In the genomic region with DNA sequence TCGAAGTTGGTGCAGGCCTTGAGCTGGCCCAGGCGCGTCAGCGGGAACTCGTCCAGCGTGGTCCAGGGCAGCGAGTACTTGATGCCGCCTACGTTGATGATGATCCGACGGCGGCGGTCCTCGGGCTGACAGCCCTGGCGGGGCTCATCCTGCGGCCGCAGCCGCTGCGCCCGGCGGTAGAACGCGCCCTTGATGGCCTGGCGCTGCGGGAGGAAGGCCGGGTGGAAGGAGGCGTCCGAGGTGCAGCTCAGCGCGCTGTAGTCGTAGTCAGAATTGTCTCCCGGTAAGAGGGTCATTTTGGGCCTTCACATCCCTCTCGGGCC, we compare ENCODE assay signal across 31 cellular contexts.
"Had no signal": no experiment of that assay in that cellular context is flagged by ENCODE, and none has a peak within 500 bp of the region (broad histone marks: within the 10 kb centered on the region; RNA-seq: fewer than 3 reads in every experiment).

No MANE protein-coding gene starts in this region.

- H3K36me3 ChIP-seq: adrenal gland, ascending aorta, breast epithelium had no signal

- H3K4me3 ChIP-seq: adrenal gland, ascending aorta, body of pancreas, breast epithelium, cardiac muscle cell had no signal

- H3K9me3 ChIP-seq: adrenal gland, ascending aorta, body of pancreas, breast epithelium had no signal

- DNase-seq: activated effector memory CD4-positive, alpha-beta T cell treated with anti-CD3 and anti-CD28 coated beads, Interleukin-2, amount 50 U/mL, for 16 hours; activated effector memory CD4-positive, alpha-beta T cell treated with Interleukin-2 at 50 U/mL for 16 hours; activated gamma-delta T cell; activated gamma-delta T cell treated with Interleukin-2 at 50 U/mL for 16 hours; activated naive CD4-positive, alpha-beta T cell; activated naive CD4-positive, alpha-beta T cell treated with anti-CD3 and anti-CD28 coated beads for 36 hours; activated naive CD4-positive, alpha-beta T cell treated with anti-CD3 and anti-CD28 coated beads, Interleukin-2, amount 10 ng/mL, durations not matched to agents 7 days and 5 days; activated naive CD4-positive, alpha-beta T cell treated with anti-CD3 and anti-CD28 coated beads, Interleukin-2, amount 50 U/mL, for 16 hours; activated naive CD4-positive, alpha-beta T cell treated with Interleukin-2 at 50 U/mL for 16 hours; activated naive CD8-positive, alpha-beta T cell treated with anti-CD3 and anti-CD28 coated beads for 36 hours; activated naive CD8-positive, alpha-beta T cell treated with anti-CD3 and anti-CD28 coated beads, Interleukin-2, amount 10 ng/mL, durations not matched to agents 7 days and 5 days; activated naive CD8-positive, alpha-beta T cell treated with anti-CD3 and anti-CD28 coated beads, Interleukin-2, amount 50 U/mL, for 24 hours; activated T-cell treated with anti-CD3 and anti-CD28 coated beads, Interleukin-2, amount 50 U/mL, for 1 hour; activated T-cell treated with anti-CD3 and anti-CD28 coated beads, Interleukin-2, amount 50 U/mL, for 24 hours; activated T-cell treated with anti-CD3 and anti-CD28 coated beads, Interleukin-2, amount 50 U/mL, for 4 hours; activated T-cell treated with anti-CD3 and anti-CD28 coated beads, Interleukin-2, amount 50 U/mL, for 48 hours; activated T-cell treated with anti-CD3 and anti-CD28 coated beads, Interleukin-2, amount 50 U/mL, for 72 hours; adrenal gland; amniotic stem cell; amygdala; anterior cingulate cortex; aorta; body of pancreas; brain microvascular endothelial cell; central memory CD4-positive, alpha-beta T cell; cerebellar nuclear complex had no signal

- H3K27me3 ChIP-seq: ascending aorta, body of pancreas, brain microvascular endothelial cell, breast epithelium, cardiac muscle cell had no signal

- H3K27ac ChIP-seq: adrenal gland, ascending aorta, body of pancreas, brain microvascular endothelial cell, breast epithelium, cardiac muscle cell had no signal

- H3K4me1 ChIP-seq: adrenal gland, ascending aorta, body of pancreas, breast epithelium had no signal

- FAIRE-seq: astrocyte, bronchial epithelial cell had no signal
